In the genomic region with DNA sequence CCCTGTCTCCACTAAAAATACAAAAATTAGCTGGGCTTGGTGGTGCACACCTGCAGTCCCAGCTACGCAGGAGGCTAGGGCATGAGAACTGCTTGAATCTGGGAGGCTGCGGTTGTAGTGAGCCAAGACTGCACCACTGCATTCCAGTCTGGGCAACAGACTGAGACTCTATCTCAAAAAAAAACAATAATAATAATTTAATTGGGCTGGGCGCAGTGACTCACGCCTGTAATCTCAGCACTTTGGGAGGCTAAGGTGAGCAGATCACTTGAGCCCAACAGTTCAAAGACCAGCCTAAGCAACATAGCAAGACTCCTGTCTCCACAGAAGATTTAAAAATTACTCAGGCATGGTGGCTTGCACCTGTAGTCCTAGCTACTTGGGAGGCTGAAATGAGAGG, we compare ENCODE assay signal across 26 cellular contexts. TPM values are rescaled to one million over a fixed set of nuclear protein-coding genes. Genes with fewer than 3 reads are reported as not detected.
"Had no signal": no experiment of that assay in that cellular context is flagged by ENCODE, and none has a peak within 500 bp of the region (broad histone marks: within the 10 kb centered on the region; RNA-seq: fewer than 3 reads in every experiment).

No MANE protein-coding gene starts in this region.

- H3K27ac ChIP-seq: coronary artery, foreskin keratinocyte, neutrophil, psoas muscle, right lobe of liver, spleen, testis, tibial nerve had no signal

- H3K27ac Mint-ChIP-seq: immature natural killer cell; stimulated activated naive B cell treated with anti-CD40 and anti-IgM and Interleukin-4, amounts not matched to agents 10 μg/mL and 1 μg/mL and 100 μg/mL, for 72 hours; stimulated activated naive CD8-positive, alpha-beta T cell treated with anti-CD3 and anti-CD28 coated beads, Interleukin-15, amount 100 ng/mL, for 72 hours had no signal

- H3K4me3 Mint-ChIP-seq: endodermal cell; immature natural killer cell; naive B cell; nephron; stimulated activated naive B cell treated with anti-CD40 and anti-IgM and Interleukin-4, amounts not matched to agents 10 μg/mL and 1 μg/mL and 100 μg/mL, for 72 hours; stimulated activated naive CD8-positive, alpha-beta T cell treated with anti-CD3 and anti-CD28 coated beads, Interleukin-15, amount 100 ng/mL, for 72 hours had no signal

- DNase-seq: effector CD4-positive, alpha-beta T cell; endodermal cell; erythroblast; foreskin keratinocyte; immature natural killer cell; left ventricle myocardium superior; mesenchymal stem cell; midbrain; naive B cell; psoas muscle; retina; right lobe of liver; spleen; stimulated activated CD4-positive, alpha-beta T cell treated with anti-CD3 and anti-CD28 coated beads, Interleukin-15, amount 100 ng/mL, for 24 hours; stimulated activated CD4-positive, alpha-beta T cell treated with anti-CD3 and anti-CD28 coated beads, Interleukin-1b, Interleukin-23, amount 100 ng/mL, for 48 hours; stimulated activated CD4-positive, alpha-beta T cell treated with anti-CD3 and anti-CD28 coated beads, Interleukin-4, amount 100 ng/mL, for 24 hours; stimulated activated naive B cell treated with anti-CD40 and anti-IgM and Interleukin-4, amounts not matched to agents 10 μg/mL and 1 μg/mL and 100 μg/mL, for 72 hours; stimulated activated naive CD8-positive, alpha-beta T cell treated with anti-CD3 and anti-CD28 coated beads, Interleukin-15, amount 100 ng/mL, for 72 hours; testis had no signal

- H3K27me3 ChIP-seq: foreskin keratinocyte, neutrophil, right lobe of liver, spleen, testis, tibial nerve had no signal

- H3K9me3 Mint-ChIP-seq: endodermal cell; immature natural killer cell; naive B cell; nephron; stimulated activated naive B cell treated with anti-CD40 and anti-IgM and Interleukin-4, amounts not matched to agents 10 μg/mL and 1 μg/mL and 100 μg/mL, for 72 hours; stimulated activated naive CD8-positive, alpha-beta T cell treated with anti-CD3 and anti-CD28 coated beads, Interleukin-15, amount 100 ng/mL, for 72 hours had no signal

- ATAC-seq: foreskin keratinocyte; left ventricle myocardium superior; psoas muscle; right lobe of liver; stimulated activated naive B cell treated with anti-CD40 and anti-IgM and Interleukin-4, amounts not matched to agents 10 μg/mL and 1 μg/mL and 100 μg/mL, for 72 hours; stimulated activated naive CD8-positive, alpha-beta T cell treated with anti-CD3 and anti-CD28 coated beads, Interleukin-15, amount 100 ng/mL, for 72 hours had no signal

- H3K4me3 ChIP-seq: coronary artery, lung, psoas muscle, right lobe of liver, spleen, testis, tibial nerve had no signal

- H3K9me3 ChIP-seq: neutrophil, psoas muscle, right lobe of liver, spleen, testis, tibial nerve had no signal

- H3K27me3 Mint-ChIP-seq: naive B cell; stimulated activated naive B cell treated with anti-CD40 and anti-IgM and Interleukin-4, amounts not matched to agents 10 μg/mL and 1 μg/mL and 100 μg/mL, for 72 hours; stimulated activated naive CD8-positive, alpha-beta T cell treated with anti-CD3 and anti-CD28 coated beads, Interleukin-15, amount 100 ng/mL, for 72 hours had no signal

- H3K4me1 ChIP-seq: foreskin keratinocyte, psoas muscle, right lobe of liver had no signal

RNA-seq across cellular contexts. Expression of a gene that starts 47.6 kb away (rescaled TPM):
- total RNA-seq: dermis microvascular lymphatic vessel endothelial cell, endothelial cell of umbilical vein, tibial nerve had no signal
- polyA plus RNA-seq: endothelial cell of umbilical vein had no signal
